In genomic region chr3:97712919-97713318, GRCh38 we compare ENCODE assay signal across 17 cellular contexts.
"Had no signal": no experiment of that assay in that cellular context is flagged by ENCODE, and none has a peak within 500 bp of the region (broad histone marks: within the 10 kb centered on the region; RNA-seq: fewer than 3 reads in every experiment).

No MANE protein-coding gene starts in this region.

- H3K9me3 ChIP-seq: breast epithelium, neutrophil had no signal

- ATAC-seq: activated T-cell treated with anti-CD3 and anti-CD28 coated beads, Interleukin-2, amount 50 U/mL, for 72 hours; esophagus mucosa had no signal

- H3K4me3 Mint-ChIP-seq: activated CD4-positive, alpha-beta memory T cell treated with anti-CD3 and anti-CD28 coated beads for 36 hours; activated naive CD8-positive, alpha-beta T cell treated with anti-CD3 and anti-CD28 coated beads for 36 hours; activated T-cell treated with anti-CD3 and anti-CD28 coated beads, Interleukin-2, amount 50 U/mL, for 72 hours; naive B cell; type B pancreatic cell had no signal

- H3K4me1 ChIP-seq: breast epithelium had no signal

- H3K36me3 Mint-ChIP-seq: activated CD4-positive, alpha-beta memory T cell treated with anti-CD3 and anti-CD28 coated beads for 36 hours; activated naive CD8-positive, alpha-beta T cell treated with anti-CD3 and anti-CD28 coated beads for 36 hours; naive B cell; type B pancreatic cell had no signal

- H3K27me3 Mint-ChIP-seq: activated CD4-positive, alpha-beta memory T cell treated with anti-CD3 and anti-CD28 coated beads for 36 hours had no signal

- H3K9me3 Mint-ChIP-seq: activated CD4-positive, alpha-beta memory T cell treated with anti-CD3 and anti-CD28 coated beads for 36 hours; activated naive CD8-positive, alpha-beta T cell treated with anti-CD3 and anti-CD28 coated beads for 36 hours; activated T-cell treated with anti-CD3 and anti-CD28 coated beads, Interleukin-2, amount 50 U/mL, for 72 hours had no signal

- H3K27me3 ChIP-seq: breast epithelium had no signal

- H3K4me3 ChIP-seq: breast epithelium, lung had no signal

- H3K36me3 ChIP-seq: breast epithelium, neutrophil had no signal

- DNase-seq: activated CD4-positive, alpha-beta memory T cell treated with anti-CD3 and anti-CD28 coated beads for 36 hours; activated gamma-delta T cell treated with Interleukin-2 at 50 U/mL for 16 hours; activated naive CD8-positive, alpha-beta T cell treated with anti-CD3 and anti-CD28 coated beads for 36 hours; activated T-cell treated with anti-CD3 and anti-CD28 coated beads, Interleukin-2, amount 50 U/mL, for 72 hours; aorta; hypothalamus; kidney glomerular epithelial cell; midbrain; naive B cell; right cardiac atrium; small intestine; stimulated activated naive CD4-positive, alpha-beta T cell had no signal

- H3K4me1 Mint-ChIP-seq: activated naive CD8-positive, alpha-beta T cell treated with anti-CD3 and anti-CD28 coated beads for 36 hours; naive B cell had no signal

- H3K27ac Mint-ChIP-seq: activated CD4-positive, alpha-beta memory T cell treated with anti-CD3 and anti-CD28 coated beads for 36 hours; activated naive CD8-positive, alpha-beta T cell treated with anti-CD3 and anti-CD28 coated beads for 36 hours; activated T-cell treated with anti-CD3 and anti-CD28 coated beads, Interleukin-2, amount 50 U/mL, for 72 hours; naive B cell; type B pancreatic cell had no signal

- H3K27ac ChIP-seq: breast epithelium, neutrophil had no signal
